In genomic region chr20:16761305-16761829, GRCh38 we compare ENCODE assay signal across 8 cellular contexts. TPM values are rescaled to one million over a fixed set of nuclear protein-coding genes. Genes with fewer than 3 reads are reported as not detected.
DNase-seq lines count a peak whose midpoint lies in the region; ATAC-seq, FAIRE-seq and TF ChIP-seq lines count a peak whose summit lies in the region.

No MANE protein-coding gene starts in this region.

- H3K9me3 ChIP-seq in Peyer's patch (no peaks in the 10 kb centered on the region), pancreas (no peaks in the 10 kb centered on the region)

- FAIRE-seq in pancreas (lab: Jason Lieb, UNC) = no peak

- intact Hi-C loops in pancreas (cut with DNase I) = loop anchor here in 1 of 3 donors (5.0 kb wide), 1 partner anchor 244 kb away; no protein-coding TSS in a partner anchor

- DNase-seq in COLO829 (ENCODE audit: low spot score) (peak; percentile 93), LNCaP clone FGC (ENCODE audit: low read depth) (peak; percentile 64), Peyer's patch (peak in 1 of 3 donors; percentile 67), germinal center (ENCODE audit: low spot score) (peak; percentile 38), pancreas (peak in 3 of 6 donors; percentile 36 to 66 (median 49))
- peak; percentile 71 for DNase-seq in activated effector memory CD4-positive, alpha-beta T cell treated with anti-CD3 and anti-CD28 coated beads, Interleukin-2, amount 50 U/mL, for 16 hours

- H3K4me1 ChIP-seq in Peyer's patch (no peaks in the 10 kb centered on the region), pancreas (peaks cover 5 to 9% (median 9%) of the 10 kb centered on the region in 3 donors)

- ATAC-seq in GM19463 (IDR thresholded peaks at IDR 0.05; ENCODE audit: unreplicated experiment) (peak; percentile 81), pancreas (peak; percentile 84 to 95 (median 92)), HG02571 (IDR thresholded peaks at IDR 0.05; ENCODE audit: unreplicated experiment) (no peak)

- no peak overlapping the region for H3K4me3 ChIP-seq in LNCaP clone FGC (ENCODE audit: low read depth, low read length)
- no peak overlapping the region for H3K4me3 ChIP-seq in Peyer's patch
- H3K4me3 ChIP-seq in pancreas = peak overlapping the region in 1 of 4 donors; percentile 22

- TF ChIP-seq CTCF in LNCaP clone FGC (IDR thresholded peaks at IDR 0.05; ENCODE audit: control insufficient read depth, extremely low read depth, insufficient read depth) (peak; percentile 90), Peyer's patch (IDR thresholded peaks at IDR 0.05) (peak in 4 of 6 experiments; percentile 56 to 88 (median 84)), pancreas (IDR thresholded peaks at IDR 0.05) (peak; percentile 39 to 56 (median 52))

- no peak for TF ChIP-seq POLR2A in Peyer's patch (IDR thresholded peaks at IDR 0.05)

- WGBS in pancreas, 2 donors = 0 to 1% methylated on average over 3 of the region's 3 CpGs

- H3K27ac ChIP-seq in Peyer's patch (no peak overlapping the region), pancreas (no peak overlapping the region)

- no peaks in the 10 kb centered on the region for H3K27me3 ChIP-seq in Peyer's patch
- no peaks in the 10 kb centered on the region for H3K27me3 ChIP-seq in pancreas

- H3K36me3 ChIP-seq in Peyer's patch (no peaks in the 10 kb centered on the region), pancreas (no peaks in the 10 kb centered on the region)

RNA-seq across cellular contexts. Expression of gene OTOR, which starts 13.2 kb away (rescaled TPM):
- not detected for total RNA-seq in Peyer's patch
- not detected for total RNA-seq in pancreas
- not detected for polyA plus RNA-seq in pancreas

RNA-seq across cellular contexts. Expression of gene SNRPB2, which starts 31.5 kb away (rescaled TPM):
- total RNA-seq in Peyer's patch (10 to 100 TPM in 3 of 4 donors, 1 to 10 TPM in 1; 9.9 to 24.7 (median 12.8) TPM), pancreas (10 to 100 TPM in 4 of 6 donors, 1 to 10 TPM in 2; 8.2 to 17.5 (median 14.1) TPM)
- polyA plus RNA-seq in pancreas = 10 to 100 TPM; 15.3 to 26.9 TPM
